9 cellular contexts compared by ENCODE assay signal in the genomic region with DNA sequence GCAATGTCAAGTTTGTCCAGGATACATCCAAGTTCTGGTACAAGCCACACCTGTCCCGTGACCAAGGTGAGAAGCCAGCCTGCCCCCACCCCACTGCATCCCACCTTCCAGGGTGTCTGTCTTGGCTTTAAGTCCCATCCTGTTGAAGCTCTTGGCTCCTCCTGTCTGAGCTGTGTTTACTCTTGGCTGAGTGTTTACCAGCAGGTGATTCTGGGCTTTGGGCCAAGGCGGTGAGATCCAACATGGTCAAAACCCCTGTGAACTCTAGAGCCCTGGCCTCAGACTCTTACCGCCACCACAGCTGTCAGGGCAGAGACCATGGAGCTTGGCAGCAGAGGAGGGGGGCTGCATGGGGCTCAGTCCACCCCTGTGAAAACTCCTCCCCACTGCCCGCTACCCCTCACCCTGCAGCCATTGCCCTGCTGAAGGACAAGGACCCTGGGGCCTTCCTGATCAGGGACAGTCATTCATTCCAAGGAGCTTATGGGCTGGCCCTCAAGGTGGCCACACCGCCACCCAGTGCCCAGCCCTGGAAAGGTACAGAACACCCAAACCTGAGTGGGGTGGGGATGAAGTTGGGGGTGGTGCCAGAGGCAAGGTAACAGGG. TPM values are rescaled to one million over a fixed set of nuclear protein-coding genes. Genes with fewer than 3 reads are reported as not detected.
DNase-seq lines count a peak whose midpoint lies in the region; ATAC-seq and TF ChIP-seq lines count a peak whose summit lies in the region.
"Had no signal": no experiment of that assay in that cellular context is flagged by ENCODE, and none has a peak within 500 bp of the region (broad histone marks: within the 10 kb centered on the region; RNA-seq: fewer than 3 reads in every experiment).

No MANE protein-coding gene starts in this region.

- H3K27me3 ChIP-seq in A673 (replicated peaks; ENCODE audit: insufficient read depth, low read depth, low read length, poor library complexity) (no peaks in the 10 kb centered on the region), kidney epithelial cell (ENCODE audit: control insufficient read depth, insufficient read depth, low read length) (no peaks in the 10 kb centered on the region)

- H3K4me1 ChIP-seq in A673 (ENCODE audit: insufficient read depth, low read length, poor library complexity, severe bottlenecking), result no peaks in the 10 kb centered on the region

- no peak overlapping the region for H3K27ac ChIP-seq in A673 (ENCODE audit: low read depth, low read length, poor library complexity, severe bottlenecking)

- DNase-seq in A673 (ENCODE audit: low spot score), result no peak
- DNase-seq in LHCN-M2 (ENCODE audit: low read depth), result peak; percentile 50
- DNase-seq in SW480 (ENCODE audit: low spot score), result peak; percentile 49
- no peak for DNase-seq in kidney epithelial cell (ENCODE audit: low read depth)
- no peak for DNase-seq in GM20000 (ENCODE audit: low spot score)
- no peak for DNase-seq in T-helper 2 cell
- DNase-seq: natural killer cell had no signal

- no TSS peak for BruUV-seq in A673 (replicated peaks; lab: Mats Ljungman, UMichigan)

- TF ChIP-seq CTCF in A673 (conservative IDR thresholded peaks at IDR 0.05; ENCODE audit: low read depth, low read length) (peak; percentile 40), kidney epithelial cell (IDR thresholded peaks at IDR 0.05; ENCODE audit: insufficient read depth, low read length, poor library complexity, severe bottlenecking) (peak; percentile 28), GM20000 (IDR thresholded peaks at IDR 0.05; ENCODE audit: extremely low read depth, missing control alignments) (no peak)

- POLR2A ChIA-PET in A673 (lab: Charles Lee; ENCODE audit: low non-redundant PET), result no interaction called here

- ATAC-seq in HG03196 (IDR thresholded peaks at IDR 0.05; ENCODE audit: unreplicated experiment) (no peak), GM21515 (IDR thresholded peaks at IDR 0.05; ENCODE audit: unreplicated experiment) (no peak)

- no peaks in the 10 kb centered on the region for H3K9me3 ChIP-seq in A673 (ENCODE audit: low read depth, low read length, poor library complexity, severe bottlenecking)

- peaks cover 13% of the 10 kb centered on the region for H3K36me3 ChIP-seq in A673 (ENCODE audit: insufficient read depth, low read length, poor library complexity, severe bottlenecking)
- H3K36me3 ChIP-seq in kidney epithelial cell (ENCODE audit: control insufficient read depth, insufficient read depth, low read length), result peaks cover 3% of the 10 kb centered on the region

- H3K4me3 ChIP-seq in A673 (ENCODE audit: low read depth, low read length, poor library complexity, severe bottlenecking) (no peak overlapping the region), kidney epithelial cell (ENCODE audit: low read depth, low read length) (no peak overlapping the region)

- CTCF ChIA-PET in A673 (lab: Charles Lee), result no interaction called here

- intact Hi-C loops in A673 (cut with micrococcal nuclease; ENCODE audit: unreplicated experiment), result no loop called here

RNA-seq across cellular contexts. Expression of gene TNS2, which starts 11.6 kb away (rescaled TPM):
- 3.4 and 6.1 TPM in 2 replicates for total RNA-seq in A673 (2021)
- total RNA-seq in LHCN-M2 (2014; rRNA removed), result 79.6 and 95.7 TPM in 2 replicates
- 34.3 TPM for polyA plus RNA-seq in LHCN-M2 (2012)
- 3.8 and 10.1 TPM in 2 replicates for total RNA-seq in kidney epithelial cell

RNA-seq across cellular contexts. Expression of gene SPRYD3, which starts 17.7 kb away (rescaled TPM):
- total RNA-seq in A673 (2021), result 17.0 and 19.3 TPM in 2 replicates
- total RNA-seq in LHCN-M2 (2014; rRNA removed), result 20.0 and 21.9 TPM in 2 replicates
- 32.5 TPM for polyA plus RNA-seq in LHCN-M2 (2012)
- 32.0 and 32.3 TPM in 2 replicates for total RNA-seq in kidney epithelial cell

RNA-seq across cellular contexts. Expression of gene IGFBP6, which starts 36.0 kb away (rescaled TPM):
- total RNA-seq in A673 (2021) (6.6 and 7.3 TPM in 2 replicates), LHCN-M2 (2014; rRNA removed) (178 and 231 TPM in 2 replicates), kidney epithelial cell (21.4 and 33.7 TPM in 2 replicates)
- polyA plus RNA-seq in LHCN-M2 (2012), result 127 TPM

RNA-seq across cellular contexts. Expression of gene SOAT2, which starts 41.8 kb away (rescaled TPM):
- not detected in 2 replicates for total RNA-seq in A673 (2021)
- total RNA-seq in LHCN-M2 (2014; rRNA removed), result not detected in 2 replicates
- not detected for polyA plus RNA-seq in LHCN-M2 (2012)
- 0.07 TPM in 1 of 2 replicates, not detected in the other for total RNA-seq in kidney epithelial cell
- total RNA-seq: natural killer cell had no signal

RNA-seq across cellular contexts. Expression of gene EIF4B, which starts 55.3 kb away (rescaled TPM):
- total RNA-seq in A673 (2021), result 393 and 400 TPM in 2 replicates
- total RNA-seq in LHCN-M2 (2014; rRNA removed), result 468 and 479 TPM in 2 replicates
- polyA plus RNA-seq in LHCN-M2 (2012), result 194 TPM
- total RNA-seq in kidney epithelial cell, result 484 and 526 TPM in 2 replicates

Comparison
In these comparisons a context has a peak if more than half of its experiments do, and no peak if none do; other contexts are left out.
1. DNase-seq: peak in LHCN-M2 (single experiment) and SW480 (single experiment); none in A673 (single experiment), kidney epithelial cell (single experiment), GM20000 (single experiment) and T-helper 2 cell (0 of 5).